ENCODE assay signal across 11 cellular contexts in the genomic region with DNA sequence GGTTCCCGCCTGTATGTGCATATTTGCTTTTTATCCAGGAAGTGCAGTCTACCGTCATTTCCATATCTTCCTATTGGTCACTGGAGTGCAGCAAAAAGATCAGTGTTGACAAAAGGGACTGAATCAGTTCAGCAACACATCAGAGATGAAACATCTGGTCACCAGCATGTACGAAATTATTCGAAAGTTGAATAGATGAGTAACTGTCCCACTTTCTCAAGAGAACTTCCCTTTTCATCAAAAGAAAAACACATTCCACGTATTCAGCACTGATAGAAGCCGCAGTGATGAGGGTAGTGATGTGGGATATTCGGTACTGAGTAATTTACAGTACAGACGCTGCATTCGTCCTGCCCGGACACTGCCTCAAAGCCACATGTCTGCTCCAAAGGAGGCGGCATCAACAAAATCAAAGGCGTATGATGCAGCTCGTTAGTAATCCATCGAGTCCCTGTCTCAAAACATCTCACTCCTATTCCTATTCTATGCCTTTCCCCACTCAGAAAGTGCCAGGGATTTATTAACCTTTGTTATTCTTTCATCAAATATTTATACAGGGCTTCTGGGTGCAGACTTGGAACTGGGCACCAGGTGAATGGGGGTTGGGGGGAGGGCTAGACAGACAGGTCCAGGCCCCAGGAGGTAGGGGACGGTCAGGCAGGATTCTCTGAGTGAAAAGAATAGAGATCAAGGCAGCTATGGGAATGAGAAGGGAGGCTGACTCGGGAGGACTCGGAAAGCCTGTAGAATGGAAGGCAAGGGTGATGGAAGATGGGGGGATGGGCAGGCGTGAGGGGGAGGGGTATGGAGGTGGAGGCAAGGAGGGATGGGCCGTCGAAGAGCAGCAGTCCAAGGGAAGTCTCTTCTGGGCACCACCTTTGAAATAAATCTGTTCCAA.
DNase-seq lines count a peak whose midpoint lies in the region; ATAC-seq and TF ChIP-seq lines count a peak whose summit lies in the region.
"Had no signal": no experiment of that assay in that cellular context is flagged by ENCODE, and none has a peak within 500 bp of the region (broad histone marks: within the 10 kb centered on the region; RNA-seq: fewer than 3 reads in every experiment).

No MANE protein-coding gene starts in this region.

- POLR2A ChIA-PET in naive thymus-derived CD8-positive, alpha-beta T cell (lab: Charles Lee): no interaction called here

- no peaks in the 10 kb centered on the region for H3K36me3 ChIP-seq in body of pancreas (replicated peaks in 1 of 2; ENCODE audit: insufficient read depth in 1 of 2, low read depth in 2 of 2)

- no peak overlapping the region for H3K4me3 Mint-ChIP-seq in naive thymus-derived CD8-positive, alpha-beta T cell
- H3K4me3 Mint-ChIP-seq: activated naive CD4-positive, alpha-beta T cell treated with anti-CD3 and anti-CD28 coated beads, Interleukin-2, amount 50 U/mL, for 24 hours; CD4-positive, alpha-beta memory T cell; memory B cell had no signal

- WGBS in body of pancreas, 2 donors: 70 to 76% methylated on average over 20 of the region's 20 CpGs

- H3K27me3 Mint-ChIP-seq in naive thymus-derived CD8-positive, alpha-beta T cell: peaks cover 3 to 35% (median 17%) of the 10 kb centered on the region in 5 donors

- peak; percentile 68 for DNase-seq in A172 (ENCODE audit: low spot score)
- DNase-seq in HT-29 (ENCODE audit: low spot score): peak; percentile 65
- DNase-seq in body of pancreas: no peak
- peak; percentile 52 for DNase-seq in left lobe of liver (ENCODE audit: low spot score)
- no peak for DNase-seq in activated CD4-positive, alpha-beta T cell treated with anti-CD3 and anti-CD28 coated beads, Interleukin-2, amount 50 U/mL, for 48 hours
- DNase-seq in naive thymus-derived CD8-positive, alpha-beta T cell: no peak
- DNase-seq in hypothalamus (lab: John Stamatoyannopoulos, UW): no peak
- DNase-seq in NCI-H82 treated with DMSO at 0.1 percent for 48 hours (lab: John Stamatoyannopoulos, UW; ENCODE audit: unreplicated experiment): no peak

- peaks cover 23% of the 10 kb centered on the region for H3K4me1 ChIP-seq in body of pancreas

- H3K9me3 Mint-ChIP-seq in naive thymus-derived CD8-positive, alpha-beta T cell: no peaks in the 10 kb centered on the region
- H3K9me3 Mint-ChIP-seq: activated naive CD4-positive, alpha-beta T cell treated with anti-CD3 and anti-CD28 coated beads, Interleukin-2, amount 50 U/mL, for 24 hours; CD4-positive, alpha-beta memory T cell; memory B cell had no signal

- ATAC-seq in body of pancreas (peak; percentile 13), left lobe of liver (peak; percentile 23)
- ATAC-seq in naive thymus-derived CD8-positive, alpha-beta T cell: no peak

- no peak overlapping the region for H3K27ac Mint-ChIP-seq in naive thymus-derived CD8-positive, alpha-beta T cell
- H3K27ac Mint-ChIP-seq: activated naive CD4-positive, alpha-beta T cell treated with anti-CD3 and anti-CD28 coated beads, Interleukin-2, amount 50 U/mL, for 24 hours; memory B cell had no signal

- TF ChIP-seq CTCF in body of pancreas (IDR thresholded peaks at IDR 0.05): peak in 1 of 7 experiments; percentile 46

- peak overlapping the region in 3 of 4 donors; percentile 1 to 51 (median 4) for H3K27ac ChIP-seq in body of pancreas

- H3K4me3 ChIP-seq in body of pancreas: no peak overlapping the region

- no peaks in the 10 kb centered on the region for H3K9me3 ChIP-seq in body of pancreas

- TF ChIP-seq POLR2A in body of pancreas (IDR thresholded peaks at IDR 0.05): no peak

- peaks cover 0 to 7% (median 6%) of the 10 kb centered on the region in 4 donors for H3K4me1 Mint-ChIP-seq in naive thymus-derived CD8-positive, alpha-beta T cell
- H3K4me1 Mint-ChIP-seq: memory B cell had no signal

- intact Hi-C loops in body of pancreas (cut with DNase I): no loop called here

- no peaks in the 10 kb centered on the region for H3K27me3 ChIP-seq in body of pancreas

- H3K36me3 Mint-ChIP-seq in naive thymus-derived CD8-positive, alpha-beta T cell: no peaks in the 10 kb centered on the region
- H3K36me3 Mint-ChIP-seq: activated naive CD4-positive, alpha-beta T cell treated with anti-CD3 and anti-CD28 coated beads, Interleukin-2, amount 50 U/mL, for 24 hours; CD4-positive, alpha-beta memory T cell; memory B cell had no signal

Comparison
In these comparisons a context has a peak if more than half of its experiments do, and no peak if none do; other contexts are left out.
1. DNase-seq: peak in A172 (single experiment), HT-29 (single experiment) and left lobe of liver (single experiment); none in body of pancreas (0 of 4), activated CD4-positive, alpha-beta T cell treated with anti-CD3 and anti-CD28 coated beads, Interleukin-2, amount 50 U/mL, for 48 hours (0 of 2), naive thymus-derived CD8-positive, alpha-beta T cell (0 of 10), hypothalamus (0 of 51) and NCI-H82 treated with DMSO at 0.1 percent for 48 hours (single experiment).
2. ATAC-seq: peak in body of pancreas (single experiment) and left lobe of liver (single experiment); none in naive thymus-derived CD8-positive, alpha-beta T cell (0 of 2).